Comparison of ENCODE assay signal across 25 cellular contexts in the genomic region with DNA sequence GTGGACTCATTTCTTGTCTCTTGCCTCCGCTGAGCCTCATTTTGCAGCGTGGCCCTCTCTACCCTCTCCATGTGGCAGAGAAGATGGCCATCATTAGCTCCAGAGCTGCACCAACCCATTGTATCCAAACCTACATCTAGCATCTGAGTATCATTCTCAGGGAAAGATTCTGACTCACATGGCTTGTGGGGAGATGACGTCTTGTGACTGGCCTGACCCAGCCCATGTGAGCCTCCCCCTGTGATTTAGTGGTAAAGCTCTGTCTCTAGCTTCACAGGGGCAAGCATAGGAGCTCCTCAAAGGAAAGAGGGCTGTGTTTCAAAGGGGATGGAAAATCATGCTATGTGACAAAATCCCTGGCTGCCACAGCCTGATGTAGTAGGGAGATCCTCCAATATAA.
A peak's percentile ranks its signal among the peaks of the same experiment; 100 is the strongest.
DNase-seq lines count a peak whose midpoint lies in the region; ATAC-seq and TF ChIP-seq lines count a peak whose summit lies in the region.
"Had no signal": no experiment of that assay in that cellular context is flagged by ENCODE, and none has a peak within 500 bp of the region (broad histone marks: within the 10 kb centered on the region; RNA-seq: fewer than 3 reads in every experiment).

No MANE protein-coding gene starts in this region.

- H3K36me3 ChIP-seq in mammary epithelial cell (ENCODE audit: insufficient read depth, low read length) (no peaks in the 10 kb centered on the region), mesendoderm (ENCODE audit: control insufficient read depth, insufficient read depth, low read length) (no peaks in the 10 kb centered on the region), HAP-1 (replicated peaks) (no peaks in the 10 kb centered on the region)
- H3K36me3 ChIP-seq: left lung, right lobe of liver, tibial artery had no signal

- no peak overlapping the region for H3K9ac ChIP-seq in mammary epithelial cell (ENCODE audit: insufficient read depth, low read length)
- H3K9ac ChIP-seq in mesendoderm (ENCODE audit: low read length), result no peak overlapping the region

- H3K27ac ChIP-seq in mammary epithelial cell (ENCODE audit: insufficient read depth, low read depth, low read length) (no peak overlapping the region), mesendoderm (ENCODE audit: low read depth, low read length) (no peak overlapping the region)
- H3K27ac ChIP-seq: 22Rv1, left lung, right lobe of liver, tibial artery had no signal

- BruUV-seq in mammary epithelial cell (replicated peaks; lab: Mats Ljungman, UMichigan), result no TSS peak
- no TSS peak for BruUV-seq in MCF 10A (replicated peaks; lab: Mats Ljungman, UMichigan)

- peak overlapping the region; percentile 27 for H4K5ac ChIP-seq in mesendoderm (ENCODE audit: low read length)

- intact Hi-C loops in mammary epithelial cell (cut with micrococcal nuclease) (no loop called here), MCF 10A (cut with micrococcal nuclease) (no loop called here)

- H2BK5ac ChIP-seq in mesendoderm (ENCODE audit: low read length), result no peak overlapping the region

- no peak overlapping the region for H3K4me3 ChIP-seq in mammary epithelial cell (replicated peaks in 1 of 3; ENCODE audit: insufficient read depth in 1 of 3, low read depth in 2 of 3, low read length in 3 of 3)
- no peak overlapping the region for H3K4me3 ChIP-seq in choroid plexus epithelial cell (ENCODE audit: low read depth, low read length)
- H3K4me3 ChIP-seq in mesendoderm (ENCODE audit: low read length), result no peak overlapping the region
- H3K4me3 ChIP-seq in HAP-1, result no peak overlapping the region
- H3K4me3 ChIP-seq: left lung, right lobe of liver, tibial artery had no signal

- H2BK120ac ChIP-seq in mesendoderm (ENCODE audit: low read depth, low read length), result no peak overlapping the region

- DNase-seq in mammary epithelial cell, result peak; percentile 65
- DNase-seq in MCF 10A (ENCODE audit: unreplicated experiment), result no peak
- peak; percentile 72 for DNase-seq in choroid plexus epithelial cell (ENCODE audit: low read depth)
- peak; percentile 13 for DNase-seq in mesendoderm
- DNase-seq in NCI-H2171 (lab: John Stamatoyannopoulos, UW), result no peak
- no peak for DNase-seq in WTC11 (ENCODE audit: low spot score)
- no peak for DNase-seq in HAP-1 (ENCODE audit: low spot score in 2 of 2)
- DNase-seq: activated T-cell treated with anti-CD3 and anti-CD28 coated beads, Interleukin-2, amount 50 U/mL, for 72 hours; Caco-2; glutamatergic neuron; GOT3; left lung; MM.1S; NCI-H1436 treated with DMSO at 0.1 percent for 48 hours; PC-3; right lobe of liver; stimulated activated naive B cell treated with anti-CD40 and anti-IgM and Interleukin-4, amounts not matched to agents 10 μg/mL and 1 μg/mL and 100 μg/mL, for 72 hours; T-helper 17 cell; tibial artery had no signal

- H3K9me3 Mint-ChIP-seq in MCF 10A (ENCODE audit: unreplicated experiment) (no peaks in the 10 kb centered on the region), WTC11 (peaks cover 5% of the 10 kb centered on the region)
- H3K9me3 Mint-ChIP-seq: activated CD8-positive, alpha-beta T cell treated with anti-CD3 and anti-CD28 coated beads for 36 hours; activated naive CD4-positive, alpha-beta T cell treated with anti-CD3 and anti-CD28 coated beads, Interleukin-2, amount 50 U/mL, for 24 hours; activated T-cell treated with anti-CD3 and anti-CD28 coated beads, Interleukin-2, amount 50 U/mL, for 72 hours; dendritic cell treated with granulocyte-macrophage colony-stimulating factor and Interleukin-4, amounts not matched to agents 40 ng/mL and 50 ng/mL, for 4 days; stimulated activated naive B cell treated with anti-CD40 and anti-IgM and Interleukin-4, amounts not matched to agents 10 μg/mL and 1 μg/mL and 100 μg/mL, for 72 hours had no signal

- H2BK15ac ChIP-seq in mesendoderm (replicated peaks; ENCODE audit: low read depth), result no peak overlapping the region

- H3K27ac Mint-ChIP-seq in MCF 10A (ENCODE audit: low read depth, unreplicated experiment) (no peak overlapping the region), WTC11 (no peak overlapping the region)
- H3K27ac Mint-ChIP-seq: activated CD8-positive, alpha-beta T cell treated with anti-CD3 and anti-CD28 coated beads for 36 hours; activated naive CD4-positive, alpha-beta T cell treated with anti-CD3 and anti-CD28 coated beads, Interleukin-2, amount 50 U/mL, for 24 hours; activated T-cell treated with anti-CD3 and anti-CD28 coated beads, Interleukin-2, amount 50 U/mL, for 72 hours; dendritic cell treated with granulocyte-macrophage colony-stimulating factor and Interleukin-4, amounts not matched to agents 40 ng/mL and 50 ng/mL, for 4 days; stimulated activated naive B cell treated with anti-CD40 and anti-IgM and Interleukin-4, amounts not matched to agents 10 μg/mL and 1 μg/mL and 100 μg/mL, for 72 hours; T-helper 17 cell had no signal

- H2AK5ac ChIP-seq in mesendoderm (ENCODE audit: low read length), result no peak overlapping the region

- H3K18ac ChIP-seq in mesendoderm (ENCODE audit: low read length), result no peak overlapping the region

- H3K9me3 ChIP-seq in mammary epithelial cell (replicated peaks; ENCODE audit: insufficient read depth, low read length) (no peaks in the 10 kb centered on the region), HAP-1 (no peaks in the 10 kb centered on the region)
- H3K9me3 ChIP-seq: Caco-2, left lung, right lobe of liver, tibial artery had no signal

- H3K4me3 Mint-ChIP-seq in MCF 10A (ENCODE audit: unreplicated experiment), result no peak overlapping the region
- H3K4me3 Mint-ChIP-seq in WTC11, result no peak overlapping the region
- H3K4me3 Mint-ChIP-seq: activated CD8-positive, alpha-beta T cell treated with anti-CD3 and anti-CD28 coated beads for 36 hours; activated naive CD4-positive, alpha-beta T cell treated with anti-CD3 and anti-CD28 coated beads, Interleukin-2, amount 50 U/mL, for 24 hours; activated T-cell treated with anti-CD3 and anti-CD28 coated beads, Interleukin-2, amount 50 U/mL, for 72 hours; brain; dendritic cell treated with granulocyte-macrophage colony-stimulating factor and Interleukin-4, amounts not matched to agents 40 ng/mL and 50 ng/mL, for 4 days; stimulated activated naive B cell treated with anti-CD40 and anti-IgM and Interleukin-4, amounts not matched to agents 10 μg/mL and 1 μg/mL and 100 μg/mL, for 72 hours; T-helper 17 cell had no signal

- H3K56ac ChIP-seq in mesendoderm (ENCODE audit: low read length), result peak overlapping the region; percentile 39

- in situ Hi-C loops in mammary epithelial cell (cut with MboI; ENCODE audit: low sequenced_read_pairs in 2 of 2) (no loop called here), HAP-1 (cut with MboI; ENCODE audit: low sequenced_read_pairs) (no loop called here)

- no peaks in the 10 kb centered on the region for H3K79me1 ChIP-seq in mesendoderm (ENCODE audit: low read length)

- H3K36me3 Mint-ChIP-seq in MCF 10A (ENCODE audit: insufficient read depth, unreplicated experiment), result no peaks in the 10 kb centered on the region
- peaks cover 8% of the 10 kb centered on the region for H3K36me3 Mint-ChIP-seq in WTC11
- H3K36me3 Mint-ChIP-seq: activated naive CD4-positive, alpha-beta T cell treated with anti-CD3 and anti-CD28 coated beads, Interleukin-2, amount 50 U/mL, for 24 hours; brain; stimulated activated naive B cell treated with anti-CD40 and anti-IgM and Interleukin-4, amounts not matched to agents 10 μg/mL and 1 μg/mL and 100 μg/mL, for 72 hours had no signal

- H3K79me2 ChIP-seq in mammary epithelial cell (ENCODE audit: insufficient read depth, low read length) (no peaks in the 10 kb centered on the region), mesendoderm (ENCODE audit: control insufficient read depth, insufficient read depth, low read length) (no peaks in the 10 kb centered on the region)

- no peak overlapping the region for H4K8ac ChIP-seq in mesendoderm (ENCODE audit: low read depth, low read length)

- H3K4ac ChIP-seq in mesendoderm (ENCODE audit: low read depth, low read length), result no peak overlapping the region

- H3K4me1 Mint-ChIP-seq in MCF 10A (ENCODE audit: insufficient read depth, unreplicated experiment) (peaks cover 14% of the 10 kb centered on the region), WTC11 (peaks cover 41% of the 10 kb centered on the region)
- H3K4me1 Mint-ChIP-seq: stimulated activated naive B cell treated with anti-CD40 and anti-IgM and Interleukin-4, amounts not matched to agents 10 μg/mL and 1 μg/mL and 100 μg/mL, for 72 hours had no signal

- dilution Hi-C loops in mammary epithelial cell (cut with HindIII; ENCODE audit: low sequenced_read_pairs), result no loop called here

- H3K27me3 ChIP-seq in mammary epithelial cell (ENCODE audit: insufficient read depth, low read length) (no peaks in the 10 kb centered on the region), mesendoderm (ENCODE audit: insufficient read depth, low read length, poor library complexity) (no peaks in the 10 kb centered on the region), HAP-1 (ENCODE audit: low read depth) (0 out of 2 replicates have a peak, but pooled peaks cover 2% of the 10 kb centered on the region)
- H3K27me3 ChIP-seq: left lung, right lobe of liver, tibial artery had no signal

- no peak overlapping the region for H2AFZ ChIP-seq in mammary epithelial cell (ENCODE audit: low read depth, low read length)

- 79% methylated on average over 3 of the region's 3 CpGs for WGBS in mammary epithelial cell (ENCODE audit: low coverage, missing lambda C conversion rate)
- no CpG with 5 or more reads among the region's 3 CpGs for WGBS in mesendoderm (ENCODE audit: extremely low coverage, insufficient coverage, low lambda C conversion rate)

- no peaks in the 10 kb centered on the region for H4K20me1 ChIP-seq in mammary epithelial cell (ENCODE audit: insufficient read depth, low read length)

- CTCF ChIA-PET in mammary epithelial cell (lab: Charles Lee; ENCODE audit: low non-redundant PET) (interaction anchor here (0.7 kb wide), 1 partner anchor 66 kb away, joined by 3 read pairs; no protein-coding TSS in a partner anchor), MCF 10A (lab: Yijun Ruan, JAX) (interaction anchor here (0.7 to 2.6 kb wide), 3 partner anchors 19 to 390 kb away, joined by 3 to 10 read pairs (median 5); no protein-coding TSS in a partner anchor), WTC11 (lab: Charles Lee) (interaction anchor here (0.9 to 3.2 kb wide), 14 partner anchors 18 to 423 kb away, joined by 3 to 33 read pairs (median 4); no protein-coding TSS in a partner anchor)

- H3K4me2 ChIP-seq in mammary epithelial cell (ENCODE audit: insufficient read depth, low read depth, low read length) (no peak overlapping the region), mesendoderm (ENCODE audit: low read length) (no peak overlapping the region)

- no peak overlapping the region for H3K23ac ChIP-seq in mesendoderm (ENCODE audit: low read length)

- POLR2A ChIA-PET in MCF 10A (lab: Yijun Ruan, JAX), result interaction anchor here (0.6 kb wide), 2 partner anchors 155 to 366 kb away, joined by 3 read pairs; no protein-coding TSS in a partner anchor
- POLR2A ChIA-PET in WTC11 (lab: Charles Lee), result no interaction called here

- no peaks in the 10 kb centered on the region for H3K27me3 Mint-ChIP-seq in MCF 10A (ENCODE audit: insufficient read depth, unreplicated experiment)
- no peaks in the 10 kb centered on the region for H3K27me3 Mint-ChIP-seq in WTC11 (ENCODE audit: low read depth)
- H3K27me3 Mint-ChIP-seq: activated CD8-positive, alpha-beta T cell treated with anti-CD3 and anti-CD28 coated beads for 36 hours; activated naive CD4-positive, alpha-beta T cell treated with anti-CD3 and anti-CD28 coated beads, Interleukin-2, amount 50 U/mL, for 24 hours; brain; dendritic cell treated with granulocyte-macrophage colony-stimulating factor and Interleukin-4, amounts not matched to agents 40 ng/mL and 50 ng/mL, for 4 days; T-helper 17 cell had no signal

- TF ChIP-seq CTCF in mammary epithelial cell (conservative IDR thresholded peaks at IDR 0.05 in 1 of 2, IDR thresholded peaks at IDR 0.05 in 1 of 2; ENCODE audit: extremely low read depth in 1 of 2, insufficient read depth in 1 of 2, low read depth in 1 of 2, low read length in 2 of 2) (no peak), MCF 10A (IDR thresholded peaks at IDR 0.05; ENCODE audit: unreplicated experiment) (no peak), choroid plexus epithelial cell (conservative IDR thresholded peaks at IDR 0.05; ENCODE audit: low read depth, low read length) (no peak), WTC11 (IDR thresholded peaks at IDR 0.05) (no peak)

- H3K4me1 ChIP-seq in mammary epithelial cell (ENCODE audit: insufficient read depth, low read length) (peaks cover 6% of the 10 kb centered on the region), mesendoderm (ENCODE audit: control insufficient read depth, low read depth, low read length) (no peaks in the 10 kb centered on the region), HAP-1 (peaks cover 24% of the 10 kb centered on the region)
- H3K4me1 ChIP-seq: right lobe of liver had no signal

- ATAC-seq in WTC11 (no peak; the same call in 1 of the 2 replicates), HG03159 (IDR thresholded peaks at IDR 0.05; ENCODE audit: unreplicated experiment) (no peak)
- ATAC-seq: activated CD8-positive, alpha-beta T cell treated with anti-CD3 and anti-CD28 coated beads for 36 hours; activated T-cell treated with anti-CD3 and anti-CD28 coated beads, Interleukin-2, amount 50 U/mL, for 72 hours; left lung; PC-3; right lobe of liver; stimulated activated naive B cell treated with anti-CD40 and anti-IgM and Interleukin-4, amounts not matched to agents 10 μg/mL and 1 μg/mL and 100 μg/mL, for 72 hours; T-helper 17 cell had no signal

Comparison
In these comparisons a context has a peak if more than half of its experiments do, and no peak if none do; other contexts are left out.
1. DNase-seq: peak in mammary epithelial cell (single experiment), choroid plexus epithelial cell (single experiment) and mesendoderm (single experiment); none in MCF 10A (single experiment), NCI-H2171 (single experiment), WTC11 (single experiment) and HAP-1 (0 of 2).